9 cellular contexts compared by ENCODE assay signal in the genomic region with DNA sequence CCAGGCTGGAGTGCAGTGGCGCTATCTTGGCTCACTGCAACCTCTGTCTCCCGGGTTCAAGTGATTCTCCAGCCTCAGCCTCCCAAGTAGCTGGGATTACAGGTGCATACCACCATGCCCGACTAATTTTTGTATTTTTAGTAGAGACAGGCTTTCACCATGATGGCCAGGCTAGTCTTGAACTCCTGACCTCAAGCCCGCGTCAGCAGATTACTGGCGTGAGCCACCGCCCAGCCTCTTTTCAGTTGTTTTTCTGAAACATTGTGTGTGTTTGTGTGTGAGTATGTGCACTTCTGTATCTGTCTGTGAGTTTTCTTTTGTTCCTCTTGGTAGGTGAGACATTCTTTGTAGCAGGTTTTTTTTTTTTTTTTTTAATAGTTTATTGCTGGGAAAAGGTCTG. TPM values are rescaled to one million over a fixed set of nuclear protein-coding genes. Genes with fewer than 3 reads are reported as not detected.
DNase-seq lines count a peak whose midpoint lies in the region; ATAC-seq and TF ChIP-seq lines count a peak whose summit lies in the region.
"Not testable (repeated sequence)": the region's sequence is repeated elsewhere in the genome, so short reads cannot be mapped to it uniquely, and the experiment has no call there.
"Had no signal": no experiment of that assay in that cellular context is flagged by ENCODE, and none has a peak within 500 bp of the region (broad histone marks: within the 10 kb centered on the region; RNA-seq: fewer than 3 reads in every experiment).

No MANE protein-coding gene starts in this region.

- not testable (repeated sequence) for ATAC-seq in naive B cell (ENCODE audit: low read depth in 2 of 2)

- H3K9me3 Mint-ChIP-seq in CD8-positive, alpha-beta memory T cell; activated naive CD4-positive, alpha-beta T cell treated with anti-CD3 and anti-CD28 coated beads, Interleukin-2, amount 10 ng/mL, durations not matched to agents 7 days and 5 days; dendritic cell treated with granulocyte-macrophage colony-stimulating factor and Interleukin-4, amounts not matched to agents 40 ng/mL and 50 ng/mL, for 4 days; naive B cell: not testable (repeated sequence)

- peak overlapping the region; percentile 12 for H3K4me2 ChIP-seq in smooth muscle cell

- CTCF ChIA-PET in CD8-positive, alpha-beta memory T cell (lab: Charles Lee): interaction anchor here (0.8 to 9.0 kb wide), 4 partner anchors 10 to 62 kb away, joined by 3 to 103 read pairs (median 3); a partner anchor contains a TSS
- CTCF ChIA-PET in RWPE1 (lab: Yijun Ruan, JAX): interaction anchor here (0.6 to 1.2 kb wide), 3 partner anchors 9 to 155 kb away, joined by 3 to 5 read pairs (median 4); no protein-coding TSS in a partner anchor
- CTCF ChIA-PET in activated naive CD4-positive, alpha-beta T cell treated with anti-CD3 and anti-CD28 coated beads, Interleukin-2, amount 10 ng/mL, durations not matched to agents 7 days and 5 days (lab: Charles Lee): interaction anchor here (1.0 to 4.6 kb wide), 4 partner anchors 10 to 55 kb away, joined by 3 to 37 read pairs (median 3); a partner anchor contains a TSS

- not testable (repeated sequence) for DNase-seq in CD8-positive, alpha-beta memory T cell; RWPE1 (ENCODE audit: low spot score); naive B cell; smooth muscle cell (lab: John Stamatoyannopoulos, UW; ENCODE audit: unreplicated experiment)
- DNase-seq in activated CD4-positive, alpha-beta T cell treated with anti-CD3 and anti-CD28 coated beads, Interleukin-2, amount 50 U/mL, for 1 hour: peak; percentile 35
- peak; percentile 32 for DNase-seq in activated naive CD4-positive, alpha-beta T cell treated with anti-CD3 and anti-CD28 coated beads, Interleukin-2, amount 10 ng/mL, durations not matched to agents 7 days and 5 days

- not testable (repeated sequence) for H3K36me3 ChIP-seq in CD8-positive, alpha-beta memory T cell (ENCODE audit: insufficient read depth, low read length); smooth muscle cell (ENCODE audit: low read depth)

- intact Hi-C loops in dendritic cell treated with granulocyte-macrophage colony-stimulating factor and Interleukin-4, amounts not matched to agents 40 ng/mL and 50 ng/mL, for 4 days (cut with micrococcal nuclease): not testable (repeated sequence)

- peaks cover 71% of the 10 kb centered on the region for H4K20me1 ChIP-seq in smooth muscle cell (ENCODE audit: low read depth)

- H3K9ac ChIP-seq in smooth muscle cell (ENCODE audit: low read depth): not testable (repeated sequence)

- H3K27ac Mint-ChIP-seq in CD8-positive, alpha-beta memory T cell: peak overlapping the region in 7 of 8 donors; percentile 20 to 99 (median 94)
- peak overlapping the region; percentile 100 for H3K27ac Mint-ChIP-seq in activated naive CD4-positive, alpha-beta T cell treated with anti-CD3 and anti-CD28 coated beads, Interleukin-2, amount 10 ng/mL, durations not matched to agents 7 days and 5 days
- peak overlapping the region; percentile 64 for H3K27ac Mint-ChIP-seq in dendritic cell treated with granulocyte-macrophage colony-stimulating factor and Interleukin-4, amounts not matched to agents 40 ng/mL and 50 ng/mL, for 4 days
- peak overlapping the region; percentile 72 to 98 (median 90) for H3K27ac Mint-ChIP-seq in naive B cell

- H3K4me1 ChIP-seq in CD8-positive, alpha-beta memory T cell (ENCODE audit: insufficient read depth, low read length): peaks cover 77% of the 10 kb centered on the region
- H3K4me1 ChIP-seq in smooth muscle cell (ENCODE audit: low read depth): peaks cover 30% of the 10 kb centered on the region

- peaks cover 98% of the 10 kb centered on the region for H3K79me2 ChIP-seq in smooth muscle cell (ENCODE audit: low read depth)

- H3K4me1 Mint-ChIP-seq in CD8-positive, alpha-beta memory T cell: peaks cover 74 to 85% (median 75%) of the 10 kb centered on the region in 3 donors
- H3K4me1 Mint-ChIP-seq in activated naive CD4-positive, alpha-beta T cell treated with anti-CD3 and anti-CD28 coated beads, Interleukin-2, amount 10 ng/mL, durations not matched to agents 7 days and 5 days: peaks cover 75% of the 10 kb centered on the region
- peaks cover 55% of the 10 kb centered on the region for H3K4me1 Mint-ChIP-seq in dendritic cell treated with granulocyte-macrophage colony-stimulating factor and Interleukin-4, amounts not matched to agents 40 ng/mL and 50 ng/mL, for 4 days (ENCODE audit: low read depth)
- H3K4me1 Mint-ChIP-seq in naive B cell: peaks cover 49 to 98% (median 72%) of the 10 kb centered on the region in 3 donors

- POLR2A ChIA-PET in CD8-positive, alpha-beta memory T cell (lab: Charles Lee): interaction anchor here (0.6 to 3.1 kb wide), 2 partner anchors 9 to 745 kb away, joined by 3 to 43 read pairs; a partner anchor contains a TSS
- POLR2A ChIA-PET in RWPE1 (lab: Yijun Ruan, JAX; ENCODE audit: low non-redundant PET): not testable (repeated sequence)

- peaks cover 0 to 57% (median 15%) of the 10 kb centered on the region in 3 donors for H3K36me3 Mint-ChIP-seq in CD8-positive, alpha-beta memory T cell
- peaks cover 68% of the 10 kb centered on the region for H3K36me3 Mint-ChIP-seq in activated naive CD4-positive, alpha-beta T cell treated with anti-CD3 and anti-CD28 coated beads, Interleukin-2, amount 10 ng/mL, durations not matched to agents 7 days and 5 days
- H3K36me3 Mint-ChIP-seq in dendritic cell treated with granulocyte-macrophage colony-stimulating factor and Interleukin-4, amounts not matched to agents 40 ng/mL and 50 ng/mL, for 4 days (ENCODE audit: low read depth): peaks cover 49% of the 10 kb centered on the region
- H3K36me3 Mint-ChIP-seq in naive B cell: peaks cover 9 to 14% of the 10 kb centered on the region in 2 donors

- H3F3A ChIP-seq in smooth muscle cell (ENCODE audit: low read depth): peaks cover 35% of the 10 kb centered on the region

- H3K27me3 ChIP-seq in CD8-positive, alpha-beta memory T cell (ENCODE audit: insufficient read depth, low read length, poor library complexity, severe bottlenecking); smooth muscle cell (ENCODE audit: low read depth): not testable (repeated sequence)

- TF ChIP-seq CTCF in RWPE1 (conservative IDR thresholded peaks at IDR 0.05; ENCODE audit: low read depth); smooth muscle cell (IDR thresholded peaks at IDR 0.05; ENCODE audit: borderline replicate concordance, insufficient read depth, poor library complexity, severe bottlenecking): not testable (repeated sequence)

- H3K4me3 Mint-ChIP-seq in CD8-positive, alpha-beta memory T cell: peak overlapping the region in 2 of 7 donors; percentile 14 to 62
- not testable (repeated sequence) for H3K4me3 Mint-ChIP-seq in activated naive CD4-positive, alpha-beta T cell treated with anti-CD3 and anti-CD28 coated beads, Interleukin-2, amount 10 ng/mL, durations not matched to agents 7 days and 5 days; dendritic cell treated with granulocyte-macrophage colony-stimulating factor and Interleukin-4, amounts not matched to agents 40 ng/mL and 50 ng/mL, for 4 days
- peak overlapping the region in 7 of 8 donors; percentile 63 to 90 (median 86) for H3K4me3 Mint-ChIP-seq in naive B cell

- not testable (repeated sequence) for H3K27ac ChIP-seq in CD8-positive, alpha-beta memory T cell (ENCODE audit: low read depth, low read length)
- peak overlapping the region; percentile 36 for H3K27ac ChIP-seq in RWPE1
- peak overlapping the region; percentile 87 for H3K27ac ChIP-seq in smooth muscle cell (ENCODE audit: low read depth)

- H3K4me3 ChIP-seq in CD8-positive, alpha-beta memory T cell (ENCODE audit: low read length); smooth muscle cell: not testable (repeated sequence)

- H3K27me3 Mint-ChIP-seq in CD8-positive, alpha-beta memory T cell; activated naive CD4-positive, alpha-beta T cell treated with anti-CD3 and anti-CD28 coated beads, Interleukin-2, amount 10 ng/mL, durations not matched to agents 7 days and 5 days; dendritic cell treated with granulocyte-macrophage colony-stimulating factor and Interleukin-4, amounts not matched to agents 40 ng/mL and 50 ng/mL, for 4 days; naive B cell: not testable (repeated sequence)

- not testable (repeated sequence) for H3K9me3 ChIP-seq in CD8-positive, alpha-beta memory T cell (ENCODE audit: low read length); smooth muscle cell (replicated peaks; ENCODE audit: low read depth)

- H2AFZ ChIP-seq in smooth muscle cell (ENCODE audit: low read depth): not testable (repeated sequence)

- WGBS in smooth muscle cell (ENCODE audit: low lambda C conversion rate): 84% methylated on average over 7 of the region's 7 CpGs

RNA-seq across cellular contexts. Expression of a gene that starts 8.9 kb away (rescaled TPM):
- total RNA-seq in CD8-positive, alpha-beta memory T cell: 10 to 100 TPM; 73.3 to 77.4 TPM
- polyA plus RNA-seq in CD8-positive, alpha-beta memory T cell: 86.1 TPM
- polyA plus RNA-seq in naive B cell (ENCODE audit: low read depth in 6 of 6) (100 to 1,000 TPM in 1 of 6 donors, 10 to 100 TPM in 5; 44.3 to 133 (median 57.3) TPM), smooth muscle cell (139 and 140 TPM in 2 replicates)
- total RNA-seq in smooth muscle cell: 48.0 and 87.6 TPM in 2 replicates

RNA-seq across cellular contexts. Expression of a gene that starts 26.8 kb away (rescaled TPM):
- 100 to 1,000 TPM; 261 to 274 TPM for total RNA-seq in CD8-positive, alpha-beta memory T cell
- polyA plus RNA-seq in CD8-positive, alpha-beta memory T cell: 134 TPM
- polyA plus RNA-seq in naive B cell (ENCODE audit: low read depth in 6 of 6) (100 to 1,000 TPM in 1 of 6 donors, 10 to 100 TPM in 5; 68.8 to 106 (median 85.2) TPM), smooth muscle cell (182 and 203 TPM in 2 replicates)
- total RNA-seq in smooth muscle cell: 104 and 125 TPM in 2 replicates

RNA-seq across cellular contexts. Expression of a gene that starts 30.0 kb away (rescaled TPM):
- total RNA-seq in CD8-positive, alpha-beta memory T cell: not detected
- not detected for polyA plus RNA-seq in CD8-positive, alpha-beta memory T cell
- polyA plus RNA-seq in naive B cell (ENCODE audit: low read depth in 6 of 6) (not detected), smooth muscle cell (0.23 TPM in 1 of 2 replicates, not detected in the other)
- 0.27 TPM in 1 of 2 replicates, not detected in the other for total RNA-seq in smooth muscle cell
- total RNA-seq: Daoy, PC-9 had no signal

RNA-seq across cellular contexts. Expression of a gene that starts 52.7 kb away (rescaled TPM):
- total RNA-seq in CD8-positive, alpha-beta memory T cell: not detected
- polyA plus RNA-seq in CD8-positive, alpha-beta memory T cell: not detected
- polyA plus RNA-seq in naive B cell (ENCODE audit: low read depth in 6 of 6) (under 1 TPM in 1 of 6 donors, not detected in 5; 0.11 TPM), smooth muscle cell (0.55 and 1.7 TPM in 2 replicates)
- not detected in 2 replicates for total RNA-seq in smooth muscle cell
